9 cellular contexts compared by ENCODE assay signal in genomic region chr5:114055318-114055788, GRCh38.
DNase-seq lines count a peak whose midpoint lies in the region; ATAC-seq and TF ChIP-seq lines count a peak whose summit lies in the region.
"Had no signal": no experiment of that assay in that cellular context is flagged by ENCODE, and none has a peak within 500 bp of the region (broad histone marks: within the 10 kb centered on the region; RNA-seq: fewer than 3 reads in every experiment).

No MANE protein-coding gene starts in this region.

- H3K27ac ChIP-seq in 22Rv1 (no peak overlapping the region), thoracic aorta (no peak overlapping the region)
- H3K27ac ChIP-seq: BLaER1 treated with 17β-estradiol and CSF1 and Interleukin-3, amounts not matched to agents 10 nM and 100 nM had no signal

- H3K4me1 ChIP-seq in thoracic aorta (ENCODE audit: control insufficient read depth in 1 of 2, low read depth in 2 of 2): peaks cover 3 to 16% of the 10 kb centered on the region in 2 donors
- H3K4me1 ChIP-seq: BLaER1 treated with 17β-estradiol and CSF1 and Interleukin-3, amounts not matched to agents 10 nM and 100 nM had no signal

- DNase-seq in NCI-H187 (lab: John Stamatoyannopoulos, UW) (peak; percentile 54 to 77), choroid plexus epithelial cell (ENCODE audit: low read depth) (peak; percentile 62), left colon (peak; percentile 8 to 28), thoracic aorta (ENCODE audit: low spot score) (no peak)
- no peak for DNase-seq in activated CD4-positive, alpha-beta T cell treated with anti-CD3 and anti-CD28 coated beads for 4 hours

- H3K4me3 ChIP-seq in choroid plexus epithelial cell (ENCODE audit: low read depth, low read length) (peak overlapping the region; percentile 47), thoracic aorta (peak overlapping the region; percentile 72)
- H3K4me3 ChIP-seq: BLaER1 treated with 17β-estradiol and CSF1 and Interleukin-3, amounts not matched to agents 10 nM and 100 nM had no signal

- H3K27me3 ChIP-seq in thoracic aorta (replicated peaks; ENCODE audit: insufficient read depth): no peaks in the 10 kb centered on the region

- intact Hi-C loops in left colon (cut with DNase I, micrococcal nuclease): no loop called here

- H3K9me3 ChIP-seq in thoracic aorta: no peaks in the 10 kb centered on the region

- no peaks in the 10 kb centered on the region for H3K36me3 ChIP-seq in thoracic aorta
- H3K36me3 ChIP-seq: BLaER1 treated with 17β-estradiol and CSF1 and Interleukin-3, amounts not matched to agents 10 nM and 100 nM had no signal

- TF ChIP-seq CTCF in 22Rv1 (IDR thresholded peaks at IDR 0.05): peak; percentile 20; the same call in 1 of the 2 replicates
- TF ChIP-seq CTCF in choroid plexus epithelial cell (conservative IDR thresholded peaks at IDR 0.05; ENCODE audit: low read depth, low read length): no peak
- TF ChIP-seq CTCF in thoracic aorta (IDR thresholded peaks at IDR 0.05): no peak

- ATAC-seq in left colon (peak; percentile 33), thoracic aorta (ENCODE audit: insufficient number of reproducible peaks, low FRiP score, low read depth) (no peak), GM21737 (IDR thresholded peaks at IDR 0.05; ENCODE audit: unreplicated experiment) (no peak), GM19467 (IDR thresholded peaks at IDR 0.05; ENCODE audit: unreplicated experiment) (no peak)

Comparison
In these comparisons a context has a peak if more than half of its experiments do, and no peak if none do; other contexts are left out.
1. DNase-seq: peak in NCI-H187 (2 of 2), choroid plexus epithelial cell (single experiment) and left colon (2 of 2); none in thoracic aorta (single experiment) and activated CD4-positive, alpha-beta T cell treated with anti-CD3 and anti-CD28 coated beads for 4 hours (0 of 2).